In genomic region chr17:68599091-68599872, GRCh38 we compare ENCODE assay signal across 10 cellular contexts. TPM values are rescaled to one million over a fixed set of nuclear protein-coding genes. Genes with fewer than 3 reads are reported as not detected.
A peak's percentile ranks its signal among the peaks of the same experiment; 100 is the strongest.
DNase-seq lines count a peak whose midpoint lies in the region; ATAC-seq lines count a peak whose summit lies in the region.
"Had no signal": no experiment of that assay in that cellular context is flagged by ENCODE, and none has a peak within 500 bp of the region (broad histone marks: within the 10 kb centered on the region; RNA-seq: fewer than 3 reads in every experiment).

No MANE protein-coding gene starts in this region.

- peaks cover 4% of the 10 kb centered on the region for H3K4me1 ChIP-seq in iPS-18a (ENCODE audit: control insufficient read depth, low read depth, low read length)

- H3K27me3 Mint-ChIP-seq in activated CD4-positive, alpha-beta memory T cell treated with anti-CD3 and anti-CD28 coated beads, Interleukin-2, amount 10 ng/mL, durations not matched to agents 7 days and 5 days = peaks cover 75% of the 10 kb centered on the region

- POLR2A ChIA-PET in activated CD4-positive, alpha-beta memory T cell treated with anti-CD3 and anti-CD28 coated beads, Interleukin-2, amount 10 ng/mL, durations not matched to agents 7 days and 5 days (lab: Charles Lee) = no interaction called here

- peak overlapping the region; percentile 45 for H3K9ac ChIP-seq in iPS-18a (ENCODE audit: low read length)

- no peaks in the 10 kb centered on the region for H3K36me3 ChIP-seq in iPS-18a (ENCODE audit: control insufficient read depth, low read depth, low read length)
- no peaks in the 10 kb centered on the region for H3K36me3 ChIP-seq in MG63

- no peak overlapping the region for H3K27ac Mint-ChIP-seq in activated CD4-positive, alpha-beta memory T cell treated with anti-CD3 and anti-CD28 coated beads, Interleukin-2, amount 10 ng/mL, durations not matched to agents 7 days and 5 days

- H3K9me3 ChIP-seq in iPS-18a (ENCODE audit: control insufficient read depth, low read depth, low read length) = no peaks in the 10 kb centered on the region
- H3K9me3 ChIP-seq in MG63 = no peaks in the 10 kb centered on the region; the same call in 1 of the 2 replicates

- CTCF ChIA-PET in activated CD4-positive, alpha-beta memory T cell treated with anti-CD3 and anti-CD28 coated beads, Interleukin-2, amount 10 ng/mL, durations not matched to agents 7 days and 5 days (lab: Charles Lee) = no interaction called here

- H3K27me3 ChIP-seq in iPS-18a (ENCODE audit: control insufficient read depth, insufficient read depth, low read length) (peaks cover 49% of the 10 kb centered on the region), MG63 (peaks cover 19% of the 10 kb centered on the region; the same call in 1 of the 2 replicates)

- H3K4me1 Mint-ChIP-seq in activated CD4-positive, alpha-beta memory T cell treated with anti-CD3 and anti-CD28 coated beads, Interleukin-2, amount 10 ng/mL, durations not matched to agents 7 days and 5 days = peaks cover 9% of the 10 kb centered on the region

- no peak overlapping the region for H3K27ac ChIP-seq in iPS-18a (ENCODE audit: low read length)

- H3K4me3 ChIP-seq in iPS-18a (ENCODE audit: low read length) (peak overlapping the region; percentile 72), MG63 (no peak overlapping the region)

- H3K4me3 Mint-ChIP-seq in activated CD4-positive, alpha-beta memory T cell treated with anti-CD3 and anti-CD28 coated beads, Interleukin-2, amount 10 ng/mL, durations not matched to agents 7 days and 5 days = peak overlapping the region; percentile 28

- intact Hi-C loops in sciatic nerve (cut with DNase I) = no loop called here

- DNase-seq in GM04503 (ENCODE audit: low read depth) (peak; percentile 83), sciatic nerve (ENCODE audit: low spot score) (no peak), NCI-H526 (lab: John Stamatoyannopoulos, UW) (no peak), MG63 (no peak)
- no peak for DNase-seq in activated CD4-positive, alpha-beta memory T cell treated with anti-CD3 and anti-CD28 coated beads, Interleukin-2, amount 10 ng/mL, durations not matched to agents 7 days and 5 days
- DNase-seq: activated CD8-positive, alpha-beta memory T cell treated with anti-CD3 and anti-CD28 coated beads, Interleukin-2, amount 50 U/mL, for 4 hours; NCI-H446 had no signal

- H3K36me3 Mint-ChIP-seq in activated CD4-positive, alpha-beta memory T cell treated with anti-CD3 and anti-CD28 coated beads, Interleukin-2, amount 10 ng/mL, durations not matched to agents 7 days and 5 days (ENCODE audit: low read depth) = no peaks in the 10 kb centered on the region

- no peaks in the 10 kb centered on the region for H3K9me3 Mint-ChIP-seq in activated CD4-positive, alpha-beta memory T cell treated with anti-CD3 and anti-CD28 coated beads, Interleukin-2, amount 10 ng/mL, durations not matched to agents 7 days and 5 days

- ATAC-seq in sciatic nerve (peak; percentile 73), GM21576 (IDR thresholded peaks at IDR 0.05; ENCODE audit: unreplicated experiment) (no peak), HG02970 (IDR thresholded peaks at IDR 0.05; ENCODE audit: low FRiP score, unreplicated experiment) (no peak)

RNA-seq across cellular contexts. Expression of gene FAM20A, which starts 1.9 kb away (rescaled TPM):
- total RNA-seq in activated CD4-positive, alpha-beta memory T cell treated with anti-CD3 and anti-CD28 coated beads, Interleukin-2, amount 10 ng/mL, durations not matched to agents 7 days and 5 days = not detected
- 56.5 TPM for total RNA-seq in sciatic nerve
- not detected in 2 replicates for total RNA-seq in MG63 (2014; rRNA removed; shearing (Covaris generic); ENCODE audit: low replicate concordance)

Comparison
In these comparisons a context has a peak if more than half of its experiments do, and no peak if none do; other contexts are left out.
1. RNA of gene FAM20A, which starts 1.9 kb away (total RNA-seq): 56.5 TPM in sciatic nerve (single experiment); not detected in activated CD4-positive, alpha-beta memory T cell treated with anti-CD3 and anti-CD28 coated beads, Interleukin-2, amount 10 ng/mL, durations not matched to agents 7 days and 5 days and not detected in MG63; every median in the first group is over 10 times any median in the second.